8 cellular contexts compared by ENCODE assay signal in the genomic region with DNA sequence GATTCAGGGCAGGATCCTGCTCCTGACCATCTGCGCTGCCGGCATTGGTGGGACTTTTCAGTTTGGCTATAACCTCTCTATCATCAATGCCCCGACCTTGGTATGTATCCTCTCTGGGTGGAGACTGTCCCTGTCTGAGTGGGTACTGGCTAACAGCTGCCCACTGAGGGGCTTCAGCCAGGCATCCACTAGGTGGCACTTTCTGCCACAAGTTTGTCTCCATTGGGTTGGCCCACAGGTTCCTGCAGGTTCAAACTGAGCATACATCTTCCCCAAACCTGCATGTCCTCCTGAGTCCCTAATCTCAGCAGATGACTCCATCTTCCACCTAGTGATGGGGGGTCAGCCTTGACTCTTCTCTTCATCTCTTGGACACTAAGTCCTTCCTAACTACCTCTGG. TPM values are rescaled to one million over a fixed set of nuclear protein-coding genes. Genes with fewer than 3 reads are reported as not detected.
A peak's percentile ranks its signal among the peaks of the same experiment; 100 is the strongest.
DNase-seq lines count a peak whose midpoint lies in the region; ATAC-seq, FAIRE-seq and TF ChIP-seq lines count a peak whose summit lies in the region.

No MANE protein-coding gene starts in this region.

- DNase-seq in activated T-cell treated with anti-CD3 and anti-CD28 coated beads for 48 hours (ENCODE audit: low read depth) (peak; percentile 25), KG1 (lab: John Stamatoyannopoulos, UW) (peak; percentile 10), RWPE2 (ENCODE audit: low spot score) (no peak), epithelial cell of esophagus (ENCODE audit: low read depth) (peak; percentile 65), small intestine (peak; percentile 41)
- DNase-seq in activated T-cell treated with anti-CD3 and anti-CD28 coated beads, Interleukin-2, amount 50 U/mL, for 4 hours = no peak
- DNase-seq in central memory CD4-positive, alpha-beta T cell = no peak

- ATAC-seq in activated T-cell treated with anti-CD3 and anti-CD28 coated beads, Interleukin-2, amount 50 U/mL, for 4 hours = no peak
- ATAC-seq in RWPE2 (ENCODE audit: low read depth) (peak; percentile 37; the same call in 2 of the 3 replicates), HG03442 (IDR thresholded peaks at IDR 0.05; ENCODE audit: unreplicated experiment) (no peak)

- peaks cover 4% of the 10 kb centered on the region for H3K4me1 ChIP-seq in RWPE2 (ENCODE audit: insufficient read depth, poor library complexity, severe bottlenecking)
- H3K4me1 ChIP-seq in small intestine (ENCODE audit: control insufficient read depth in 2 of 2, insufficient read depth in 1 of 2, low read depth in 1 of 2, low read length in 1 of 2) = peaks cover 0 to 2% of the 10 kb centered on the region in 2 donors

- H3K36me3 Mint-ChIP-seq in activated T-cell treated with anti-CD3 and anti-CD28 coated beads, Interleukin-2, amount 50 U/mL, for 4 hours (ENCODE audit: insufficient read depth) = peaks cover 6% of the 10 kb centered on the region

- H3K9me3 Mint-ChIP-seq in activated T-cell treated with anti-CD3 and anti-CD28 coated beads, Interleukin-2, amount 50 U/mL, for 4 hours = no peaks in the 10 kb centered on the region

- WGBS in small intestine, 3 donors = 69 to 83% (median 80%) methylated on average over 3 of the region's 3 CpGs

- FAIRE-seq in small intestine (lab: Jason Lieb, UNC) = no peak

- H3K36me3 ChIP-seq in RWPE2 (ENCODE audit: low read depth) (no peaks in the 10 kb centered on the region), small intestine (ENCODE audit: control insufficient read depth in 2 of 2, insufficient read depth in 2 of 2, low read length in 2 of 2) (no peaks in the 10 kb centered on the region)

- no peaks in the 10 kb centered on the region for H3K9me3 ChIP-seq in RWPE2 (ENCODE audit: severe bottlenecking)
- H3K9me3 ChIP-seq in small intestine (ENCODE audit: control insufficient read depth, low read depth) = no peaks in the 10 kb centered on the region

- no peak overlapping the region for H3K4me3 Mint-ChIP-seq in activated T-cell treated with anti-CD3 and anti-CD28 coated beads, Interleukin-2, amount 50 U/mL, for 4 hours

- TF ChIP-seq CTCF in RWPE2 (IDR thresholded peaks at IDR 0.05; ENCODE audit: poor library complexity, severe bottlenecking) (peak; percentile 62), epithelial cell of esophagus (IDR thresholded peaks at IDR 0.05; ENCODE audit: insufficient read depth, low read depth, low read length, missing control alignments) (peak; percentile 73)

- H3K27ac ChIP-seq in RWPE2 (ENCODE audit: poor library complexity, severe bottlenecking) = no peak overlapping the region
- no peak overlapping the region for H3K27ac ChIP-seq in small intestine (ENCODE audit: low read depth in 1 of 2, low read length in 1 of 2)

- no peaks in the 10 kb centered on the region for H3K27me3 Mint-ChIP-seq in activated T-cell treated with anti-CD3 and anti-CD28 coated beads, Interleukin-2, amount 50 U/mL, for 4 hours (ENCODE audit: low read depth)

- H3K4me1 Mint-ChIP-seq in activated T-cell treated with anti-CD3 and anti-CD28 coated beads, Interleukin-2, amount 50 U/mL, for 4 hours (ENCODE audit: low read depth) = peaks cover 14% of the 10 kb centered on the region

- H3K27me3 ChIP-seq in RWPE2 (ENCODE audit: insufficient read depth, poor library complexity, severe bottlenecking) (no peaks in the 10 kb centered on the region), small intestine (ENCODE audit: control insufficient read depth in 2 of 2, insufficient read depth in 2 of 2, low read length in 2 of 2) (no peaks in the 10 kb centered on the region)

- H3K4me3 ChIP-seq in RWPE2 (ENCODE audit: severe bottlenecking) = no peak overlapping the region
- no peak overlapping the region for H3K4me3 ChIP-seq in epithelial cell of esophagus (ENCODE audit: low read length)
- H3K4me3 ChIP-seq in small intestine (ENCODE audit: low read depth in 1 of 2, low read length in 2 of 2) = no peak overlapping the region

RNA-seq across cellular contexts. Expression of a gene that starts 4.4 kb away (rescaled TPM):
- 1 to 10 TPM; 2.0 to 3.3 (median 2.4) TPM for total RNA-seq in activated T-cell treated with anti-CD3 and anti-CD28 coated beads, Interleukin-2, amount 50 U/mL, for 4 hours
- polyA plus RNA-seq in small intestine = 1 to 10 TPM; 3.6 to 6.5 (median 5.4) TPM

RNA-seq across cellular contexts. Expression of a gene that starts 23.3 kb away (rescaled TPM):
- 1 to 10 TPM; 5.7 to 7.1 (median 6.9) TPM for total RNA-seq in activated T-cell treated with anti-CD3 and anti-CD28 coated beads, Interleukin-2, amount 50 U/mL, for 4 hours
- 10 to 100 TPM in 2 of 3 donors, 1 to 10 TPM in 1; 2.0 to 33.0 (median 24.3) TPM for polyA plus RNA-seq in small intestine

RNA-seq across cellular contexts. Expression of a gene that starts 32.1 kb away (rescaled TPM):
- total RNA-seq in activated T-cell treated with anti-CD3 and anti-CD28 coated beads, Interleukin-2, amount 50 U/mL, for 4 hours = 1,000 to 10,000 TPM; 1,069 to 1,172 (median 1,160) TPM
- 100 to 1,000 TPM; 335 to 743 (median 354) TPM for polyA plus RNA-seq in small intestine

Comparison
In these comparisons a context has a peak if more than half of its experiments do, and no peak if none do; other contexts are left out.
1. DNase-seq: peak in activated T-cell treated with anti-CD3 and anti-CD28 coated beads for 48 hours (single experiment), KG1 (single experiment), epithelial cell of esophagus (single experiment) and small intestine (single experiment); none in activated T-cell treated with anti-CD3 and anti-CD28 coated beads, Interleukin-2, amount 50 U/mL, for 4 hours (single experiment), RWPE2 (single experiment) and central memory CD4-positive, alpha-beta T cell (single experiment).